ENCODE assay signal across 18 cellular contexts in genomic region chr18:14948163-14948540, GRCh38.
"Had no signal": no experiment of that assay in that cellular context is flagged by ENCODE, and none has a peak within 500 bp of the region (broad histone marks: within the 10 kb centered on the region; RNA-seq: fewer than 3 reads in every experiment).

No MANE protein-coding gene starts in this region.

- H3K4me3 Mint-ChIP-seq: memory B cell had no signal

- H3K9me3 ChIP-seq: colonic mucosa, esophagus muscularis mucosa, gastroesophageal sphincter, heart right ventricle, left lung had no signal

- DNase-seq: colonic mucosa; dermis blood vessel endothelial cell; dorsolateral prefrontal cortex; effector CD4-positive, alpha-beta T cell; effector memory CD4-positive, alpha-beta T cell; foreskin keratinocyte; heart right ventricle; hippocampal formation; left cardiac atrium; left lung; left ventricle myocardium superior; mammary epithelial cell; mesendoderm; midbrain had no signal

- H3K27ac Mint-ChIP-seq: memory B cell had no signal

- H3K27ac ChIP-seq: colonic mucosa, dorsolateral prefrontal cortex, esophagus muscularis mucosa, foreskin keratinocyte, gastroesophageal sphincter, heart right ventricle, left lung had no signal

- H3K9me3 Mint-ChIP-seq: memory B cell had no signal

- H3K36me3 Mint-ChIP-seq: memory B cell had no signal

- H3K27me3 Mint-ChIP-seq: memory B cell had no signal

- H3K4me1 Mint-ChIP-seq: memory B cell had no signal

- ATAC-seq: foreskin keratinocyte, gastroesophageal sphincter, heart right ventricle, left cardiac atrium, left lung, left ventricle myocardium superior had no signal

- H3K4me3 ChIP-seq: colonic mucosa, dorsolateral prefrontal cortex, esophagus muscularis mucosa, gastroesophageal sphincter, heart right ventricle, left lung, lung had no signal

- H3K27me3 ChIP-seq: colonic mucosa, esophagus muscularis mucosa, foreskin keratinocyte, gastroesophageal sphincter, heart right ventricle, left lung had no signal

- H3K36me3 ChIP-seq: colonic mucosa, esophagus muscularis mucosa, gastroesophageal sphincter, heart right ventricle, left lung had no signal

- H3K4me1 ChIP-seq: esophagus muscularis mucosa, foreskin keratinocyte, gastroesophageal sphincter, heart right ventricle, left lung had no signal
